ENCODE assay signal across 9 cellular contexts in the genomic region with DNA sequence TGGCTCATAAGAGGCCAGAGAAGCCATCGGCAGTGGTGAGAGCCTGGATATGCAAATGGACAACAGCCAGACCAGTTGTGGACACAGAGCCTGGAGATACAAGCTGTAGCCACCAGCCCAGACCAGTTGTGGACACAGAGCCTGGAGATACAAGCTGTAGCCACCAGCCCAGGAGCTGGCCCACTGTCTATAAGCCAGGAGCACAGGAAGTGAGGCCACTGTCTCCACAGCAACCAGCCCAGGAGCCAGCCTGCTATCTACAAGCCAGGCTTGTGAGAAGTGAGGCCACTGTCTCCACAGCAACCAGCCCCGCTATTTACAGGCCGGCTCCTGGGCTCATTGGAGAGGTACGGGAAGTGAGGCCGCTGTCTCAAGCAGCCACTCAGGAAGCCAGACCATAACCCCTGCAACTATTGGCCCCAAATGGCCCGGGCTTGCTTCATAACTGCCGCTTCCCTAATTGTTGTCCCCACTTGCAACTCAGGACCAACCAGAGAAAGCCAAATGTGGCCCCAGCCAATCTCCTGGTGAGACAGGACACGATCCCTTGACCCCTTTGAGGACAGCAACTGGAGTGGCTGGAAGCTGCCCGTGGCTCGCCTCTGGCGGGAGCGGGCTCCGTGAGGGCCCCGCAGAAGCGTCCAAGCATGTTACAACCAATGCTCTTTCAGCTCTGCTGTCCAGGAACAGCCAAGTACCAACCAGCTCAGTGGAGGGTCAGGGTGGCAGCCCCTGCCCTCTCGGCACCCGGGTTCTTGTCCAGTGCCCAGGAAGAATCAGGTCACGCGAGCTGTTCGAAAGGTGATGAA. TPM values are rescaled to one million over a fixed set of nuclear protein-coding genes. Genes with fewer than 3 reads are reported as not detected.
DNase-seq lines count a peak whose midpoint lies in the region; ATAC-seq lines count a peak whose summit lies in the region.
"Had no signal": no experiment of that assay in that cellular context is flagged by ENCODE, and none has a peak within 500 bp of the region (broad histone marks: within the 10 kb centered on the region; RNA-seq: fewer than 3 reads in every experiment).

No MANE protein-coding gene starts in this region.

- ATAC-seq in GM19467 (IDR thresholded peaks at IDR 0.05; ENCODE audit: unreplicated experiment): no peak

- H3K27ac ChIP-seq in cingulate gyrus (ENCODE audit: low read depth, low read length): peak overlapping the region; percentile 19

- DNase-seq in NCI-H345 (lab: John Stamatoyannopoulos, UW): peak; percentile 41
- no peak for DNase-seq in NCI-H345 treated with DMSO at 0.1 percent for 48 hours (lab: John Stamatoyannopoulos, UW; ENCODE audit: unreplicated experiment)
- peak; percentile 32 for DNase-seq in NCI-H748 treated with DMSO at 0.1 percent for 48 hours (lab: John Stamatoyannopoulos, UW)
- peak; percentile 49 for DNase-seq in occipital lobe (lab: John Stamatoyannopoulos, UW)
- DNase-seq in mucosa of gallbladder (ENCODE audit: low spot score): no peak
- no peak for DNase-seq in activated CD4-positive, alpha-beta T cell treated with anti-CD3 and anti-CD28 coated beads, Interleukin-2, amount 50 U/mL, for 1 hour

RNA-seq across cellular contexts. Expression of a gene that starts 44.1 kb away (rescaled TPM):
- total RNA-seq in occipital lobe (0.16 TPM), mucosa of gallbladder (not detected)
- total RNA-seq: endothelial cell of umbilical vein had no signal

RNA-seq across cellular contexts. Expression of a gene that starts 54.0 kb away (rescaled TPM):
- total RNA-seq in occipital lobe (41.6 TPM), mucosa of gallbladder (59.1 TPM)

Comparison
In these comparisons a context has a peak if more than half of its experiments do, and no peak if none do; other contexts are left out.
1. DNase-seq: peak in NCI-H345 (single experiment), NCI-H748 treated with DMSO at 0.1 percent for 48 hours (single experiment) and occipital lobe (single experiment); none in NCI-H345 treated with DMSO at 0.1 percent for 48 hours (single experiment), mucosa of gallbladder (single experiment) and activated CD4-positive, alpha-beta T cell treated with anti-CD3 and anti-CD28 coated beads, Interleukin-2, amount 50 U/mL, for 1 hour (single experiment).